ENCODE assay signal across 8 cellular contexts in genomic region chr1:21651214-21652042, GRCh38. TPM values are rescaled to one million over a fixed set of nuclear protein-coding genes. Genes with fewer than 3 reads are reported as not detected.
DNase-seq lines count a peak whose midpoint lies in the region; ATAC-seq and TF ChIP-seq lines count a peak whose summit lies in the region.

No MANE protein-coding gene starts in this region.

- H3K36me3 Mint-ChIP-seq in activated T-cell treated with anti-CD3 and anti-CD28 coated beads, Interleukin-2, amount 50 U/mL, for 72 hours (ENCODE audit: insufficient read depth in 2 of 2): no peaks in the 10 kb centered on the region

- H3K27me3 Mint-ChIP-seq in activated T-cell treated with anti-CD3 and anti-CD28 coated beads, Interleukin-2, amount 50 U/mL, for 72 hours (ENCODE audit: low read depth): peaks cover 27% of the 10 kb centered on the region

- peak; percentile 81 for ATAC-seq in activated T-cell treated with anti-CD3 and anti-CD28 coated beads, Interleukin-2, amount 50 U/mL, for 72 hours (replicated peaks in 1 of 2)
- no peak for ATAC-seq in HG03095 (IDR thresholded peaks at IDR 0.05; ENCODE audit: unreplicated experiment)

- H3K4me1 Mint-ChIP-seq in activated T-cell treated with anti-CD3 and anti-CD28 coated beads, Interleukin-2, amount 50 U/mL, for 72 hours (ENCODE audit: low read depth): peaks cover 14% of the 10 kb centered on the region

- H3K4me3 Mint-ChIP-seq in activated T-cell treated with anti-CD3 and anti-CD28 coated beads, Interleukin-2, amount 50 U/mL, for 72 hours: peak overlapping the region; percentile 79 to 84

- peak; percentile 72 for DNase-seq in COR-L47 (lab: John Stamatoyannopoulos, UW)
- DNase-seq in NCI-H1092 treated with DMSO at 0.1 percent for 48 hours (lab: John Stamatoyannopoulos, UW): peak; percentile 48
- peak; percentile 51 to 52 for DNase-seq in activated T-cell treated with anti-CD3 and anti-CD28 coated beads, Interleukin-2, amount 50 U/mL, for 72 hours
- DNase-seq in fibroblast of the aortic adventitia (ENCODE audit: low read depth): no peak
- peak; percentile 67 for DNase-seq in occipital lobe (lab: John Stamatoyannopoulos, UW)
- no peak for DNase-seq in AML-193 (lab: John Stamatoyannopoulos, UW)
- no peak for DNase-seq in NK-92 treated with Interleukin-12 subunit alpha and Interleukin-12 subunit beta, amount 100 ng/mL, for 24 hours (lab: John Stamatoyannopoulos, UW)

- peak overlapping the region; percentile 58 for H3K4me3 ChIP-seq in fibroblast of the aortic adventitia (ENCODE audit: low read depth, low read length)

- no peaks in the 10 kb centered on the region for H3K9me3 Mint-ChIP-seq in activated T-cell treated with anti-CD3 and anti-CD28 coated beads, Interleukin-2, amount 50 U/mL, for 72 hours

- no peak for TF ChIP-seq CTCF in fibroblast of the aortic adventitia (IDR thresholded peaks at IDR 0.05; ENCODE audit: insufficient read depth, low read length)

- no peak overlapping the region for H3K27ac Mint-ChIP-seq in activated T-cell treated with anti-CD3 and anti-CD28 coated beads, Interleukin-2, amount 50 U/mL, for 72 hours

RNA-seq across cellular contexts. Expression of gene RAP1GAP, which starts 17.7 kb away (rescaled TPM):
- total RNA-seq in activated T-cell treated with anti-CD3 and anti-CD28 coated beads, Interleukin-2, amount 50 U/mL, for 72 hours: 1 to 10 TPM; 1.2 to 2.4 TPM
- total RNA-seq in fibroblast of the aortic adventitia (ENCODE audit: low replicate concordance) (0.08 and 0.09 TPM in 2 replicates), occipital lobe (26.4 TPM)

Comparison
In these comparisons a context has a peak if more than half of its experiments do, and no peak if none do; other contexts are left out.
1. DNase-seq: peak in COR-L47 (single experiment), NCI-H1092 treated with DMSO at 0.1 percent for 48 hours (single experiment), activated T-cell treated with anti-CD3 and anti-CD28 coated beads, Interleukin-2, amount 50 U/mL, for 72 hours (2 of 2) and occipital lobe (single experiment); none in fibroblast of the aortic adventitia (single experiment), AML-193 (0 of 2) and NK-92 treated with Interleukin-12 subunit alpha and Interleukin-12 subunit beta, amount 100 ng/mL, for 24 hours (single experiment).